In the genomic region with DNA sequence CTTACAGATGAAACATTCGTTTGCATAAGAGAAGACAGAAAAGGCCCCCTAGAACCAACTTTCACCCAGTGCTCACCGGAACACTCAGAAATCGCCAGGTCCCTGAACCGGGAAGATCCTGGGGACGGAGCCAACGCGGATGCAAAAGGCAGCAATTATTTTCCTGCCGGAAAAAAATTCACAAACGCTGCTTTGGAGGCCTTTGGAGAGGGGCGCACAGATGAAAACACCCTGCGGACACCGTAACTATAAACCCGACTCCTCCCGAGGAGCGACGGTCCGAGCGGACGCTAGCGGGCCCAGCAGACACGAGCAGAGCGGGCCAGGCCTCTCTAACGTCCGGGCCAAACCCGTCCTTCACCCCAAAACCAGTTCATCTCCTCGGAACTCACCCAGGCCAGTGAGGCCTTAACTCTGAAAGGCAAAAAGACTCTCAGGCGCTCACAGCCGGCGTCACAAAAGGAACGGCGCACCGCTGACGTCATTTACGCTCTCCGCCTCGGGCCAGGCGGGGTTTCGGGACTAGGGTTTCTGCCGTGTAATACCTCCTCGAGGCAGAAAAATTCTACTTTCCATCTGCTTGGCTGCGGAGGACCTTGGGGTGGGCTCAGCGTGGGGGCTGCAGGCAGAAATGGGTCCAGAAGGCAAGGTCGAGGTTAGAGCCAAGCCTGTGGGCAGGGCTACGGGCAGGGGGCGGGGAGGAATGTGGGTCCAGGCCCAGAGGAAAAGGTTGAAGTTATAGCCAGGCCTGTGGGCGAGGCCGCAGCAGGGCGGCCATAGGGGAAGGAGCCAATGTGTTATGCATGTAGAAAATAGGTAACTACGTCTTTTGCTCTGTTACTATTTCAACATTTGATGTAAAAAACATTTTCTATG, we compare ENCODE assay signal across 8 cellular contexts.
DNase-seq lines count a peak whose midpoint lies in the region; FAIRE-seq and TF ChIP-seq lines count a peak whose summit lies in the region.

A gene (minus strand): TSS at position 463 of the 876 bp plus-strand sequence. CDS start 2,413 bp downstream, outside the sequence.

- peak; percentile 30 for DNase-seq in DMS153 treated with DMSO at 0.1 percent for 48 hours (lab: John Stamatoyannopoulos, UW; ENCODE audit: unreplicated experiment)
- peak; percentile 78 for DNase-seq in H54 (ENCODE audit: insufficient read length, low spot score)
- DNase-seq in NCI-H1694 treated with DMSO at 0.1 percent for 48 hours (lab: John Stamatoyannopoulos, UW) = peak; percentile 65
- peak; percentile 80 for DNase-seq in T1000 (lab: John Stamatoyannopoulos, UW)
- peak; percentile 80 for DNase-seq in astrocyte of the cerebellum (ENCODE audit: low read depth)
- DNase-seq in hepatic stellate cell (ENCODE audit: low spot score) = peak; percentile 92
- peak; percentile 84 for DNase-seq in putamen (ENCODE audit: low spot score)
- DNase-seq in urothelium cell line (ENCODE audit: low spot score) = peak; percentile 86

- TF ChIP-seq POLR2A in H54 (IDR thresholded peaks at IDR 0.05; ENCODE audit: low read depth, low read length) = peak; percentile 33; the same call in 1 of the 2 replicates

- peak within 1 kb of the TSS; percentile 73 for H3K4me3 ChIP-seq in astrocyte of the cerebellum (ENCODE audit: low read depth, low read length)

- no peak for TF ChIP-seq CTCF in astrocyte of the cerebellum (IDR thresholded peaks at IDR 0.05; ENCODE audit: low read depth, low read length, missing control alignments)

- in situ Hi-C loops in astrocyte of the cerebellum (cut with HindIII; ENCODE audit: low sequenced_read_pairs) = no loop called here

- FAIRE-seq in H54 (lab: Jason Lieb, UNC) (no peak), urothelium cell line (lab: Jason Lieb, UNC) (no peak)

Comparison
In these comparisons a context has a peak if more than half of its experiments do, and no peak if none do; other contexts are left out.
1. Peak in every context shown above with its lines: DNase-seq and H3K4me3 ChIP-seq.
2. DNase-seq: peak in every context shown above with its lines; median percentile 92 in hepatic stellate cell; 86 in urothelium cell line; 84 in putamen; 80 in T1000; 80 in astrocyte of the cerebellum; 78 in H54; 65 in NCI-H1694 treated with DMSO at 0.1 percent for 48 hours; 30 in DMS153 treated with DMSO at 0.1 percent for 48 hours.